Comparison of ENCODE assay signal across 17 cellular contexts in genomic region chr3:154304116-154304786, GRCh38. TPM values are rescaled to one million over a fixed set of nuclear protein-coding genes. Genes with fewer than 3 reads are reported as not detected.
DNase-seq lines count a peak whose midpoint lies in the region; ATAC-seq, FAIRE-seq and TF ChIP-seq lines count a peak whose summit lies in the region.
"Had no signal": no experiment of that assay in that cellular context is flagged by ENCODE, and none has a peak within 500 bp of the region (broad histone marks: within the 10 kb centered on the region; RNA-seq: fewer than 3 reads in every experiment).

No MANE protein-coding gene starts in this region.

- no peak overlapping the region for H3K4me3 Mint-ChIP-seq in activated naive CD4-positive, alpha-beta T cell treated with anti-CD3 and anti-CD28 coated beads, Interleukin-2, amount 10 ng/mL, durations not matched to agents 7 days and 5 days

- CTCF ChIA-PET in activated naive CD4-positive, alpha-beta T cell treated with anti-CD3 and anti-CD28 coated beads, Interleukin-2, amount 10 ng/mL, durations not matched to agents 7 days and 5 days (lab: Charles Lee), result no interaction called here

- no peaks in the 10 kb centered on the region for H4K20me1 ChIP-seq in DOHH2 (ENCODE audit: control insufficient read depth, insufficient read depth, low read depth, low read length)

- peaks cover 6% of the 10 kb centered on the region; the same call in 1 of the 2 replicates for H3F3A ChIP-seq in DOHH2 (ENCODE audit: control insufficient read depth, insufficient read depth)

- H3K9me3 Mint-ChIP-seq in activated naive CD4-positive, alpha-beta T cell treated with anti-CD3 and anti-CD28 coated beads, Interleukin-2, amount 10 ng/mL, durations not matched to agents 7 days and 5 days, result no peaks in the 10 kb centered on the region

- no peak for TF ChIP-seq CTCF in DOHH2 (IDR thresholded peaks at IDR 0.05; ENCODE audit: low read depth, low read length, poor library complexity, severe bottlenecking)
- TF ChIP-seq CTCF in suprapubic skin (IDR thresholded peaks at IDR 0.05), result no peak

- no peak overlapping the region for H3K27ac Mint-ChIP-seq in activated naive CD4-positive, alpha-beta T cell treated with anti-CD3 and anti-CD28 coated beads, Interleukin-2, amount 10 ng/mL, durations not matched to agents 7 days and 5 days

- FAIRE-seq in islet of Langerhans (lab: Jason Lieb, UNC), result peak; percentile 88

- H3K4me1 Mint-ChIP-seq in activated naive CD4-positive, alpha-beta T cell treated with anti-CD3 and anti-CD28 coated beads, Interleukin-2, amount 10 ng/mL, durations not matched to agents 7 days and 5 days, result peaks cover 8% of the 10 kb centered on the region

- peak overlapping the region; percentile 60 for H3K4me2 ChIP-seq in DOHH2 (ENCODE audit: low read length)
- H3K4me2 ChIP-seq: BLaER1, KMS-11 had no signal

- H3K4me3 ChIP-seq in DOHH2 (ENCODE audit: low read length) (peak overlapping the region; percentile 45), adipocyte (ENCODE audit: low read length) (no peak overlapping the region), suprapubic skin (no peak overlapping the region)
- H3K4me3 ChIP-seq: BLaER1, body of pancreas, psoas muscle had no signal

- H3K27ac ChIP-seq in DOHH2 (ENCODE audit: low read depth, low read length) (peak overlapping the region; percentile 62), suprapubic skin (no peak overlapping the region)
- H3K27ac ChIP-seq: BLaER1, body of pancreas, HL-60, KMS-11, psoas muscle had no signal

- H3K9ac ChIP-seq in adipocyte (ENCODE audit: low read length), result no peak overlapping the region
- H3K9ac ChIP-seq: BLaER1, KMS-11 had no signal

- peak; percentile 20 for DNase-seq in adipocyte (ENCODE audit: low read depth)
- DNase-seq in HT-29 (ENCODE audit: low spot score), result no peak
- DNase-seq in activated naive CD4-positive, alpha-beta T cell treated with anti-CD3 and anti-CD28 coated beads, Interleukin-2, amount 10 ng/mL, durations not matched to agents 7 days and 5 days, result no peak
- DNase-seq in COR-L47 (lab: John Stamatoyannopoulos, UW), result no peak
- DNase-seq in suprapubic skin (ENCODE audit: low spot score in 2 of 2), result no peak
- DNase-seq: activated CD4-positive, CD25-positive, alpha-beta regulatory T cell; activated gamma-delta T cell; body of pancreas; NCI-H1417; NCI-H2171 treated with DMSO at 0.1 percent for 48 hours; psoas muscle had no signal

- peaks cover 28% of the 10 kb centered on the region for H3K79me2 ChIP-seq in DOHH2 (ENCODE audit: control insufficient read depth, low read length)

- H3K27me3 ChIP-seq in DOHH2 (ENCODE audit: control insufficient read depth, low read length) (no peaks in the 10 kb centered on the region), adipocyte (replicated peaks; ENCODE audit: control insufficient read depth, insufficient read depth, low read length) (no peaks in the 10 kb centered on the region), suprapubic skin (no peaks in the 10 kb centered on the region)
- H3K27me3 ChIP-seq: BLaER1, body of pancreas had no signal

- no peak for TF ChIP-seq EP300 in suprapubic skin (IDR thresholded peaks at IDR 0.05)

- H3K9me2 ChIP-seq in DOHH2 (replicated peaks; ENCODE audit: control insufficient read depth, low read length), result no peaks in the 10 kb centered on the region

- peak; percentile 45 for ATAC-seq in GM21737 (IDR thresholded peaks at IDR 0.05; ENCODE audit: unreplicated experiment)
- ATAC-seq: body of pancreas, psoas muscle had no signal

- peaks cover 99% of the 10 kb centered on the region for H3K36me3 ChIP-seq in DOHH2 (ENCODE audit: control insufficient read depth, low read length)
- peaks cover 89% of the 10 kb centered on the region for H3K36me3 ChIP-seq in adipocyte (ENCODE audit: control insufficient read depth, insufficient read depth, low read length, severe bottlenecking)
- H3K36me3 ChIP-seq in suprapubic skin, result peaks cover 73% of the 10 kb centered on the region

- peaks cover 54% of the 10 kb centered on the region for H3K4me1 ChIP-seq in DOHH2 (ENCODE audit: control insufficient read depth, low read length)
- no peaks in the 10 kb centered on the region for H3K4me1 ChIP-seq in adipocyte (ENCODE audit: control insufficient read depth, insufficient read depth, low read length)
- H3K4me1 ChIP-seq in suprapubic skin, result no peaks in the 10 kb centered on the region
- H3K4me1 ChIP-seq: body of pancreas had no signal

- H3K9me3 ChIP-seq in DOHH2 (ENCODE audit: control insufficient read depth, insufficient read depth, low read length), result no peaks in the 10 kb centered on the region
- H3K9me3 ChIP-seq in adipocyte (ENCODE audit: control insufficient read depth, low read length), result no peaks in the 10 kb centered on the region
- no peaks in the 10 kb centered on the region for H3K9me3 ChIP-seq in suprapubic skin
- H3K9me3 ChIP-seq: BLaER1, body of pancreas, psoas muscle had no signal

- no peak for TF ChIP-seq POLR2A in suprapubic skin (IDR thresholded peaks at IDR 0.05)

- peaks cover 55% of the 10 kb centered on the region for H3K36me3 Mint-ChIP-seq in activated naive CD4-positive, alpha-beta T cell treated with anti-CD3 and anti-CD28 coated beads, Interleukin-2, amount 10 ng/mL, durations not matched to agents 7 days and 5 days

- H3K27me3 Mint-ChIP-seq in activated naive CD4-positive, alpha-beta T cell treated with anti-CD3 and anti-CD28 coated beads, Interleukin-2, amount 10 ng/mL, durations not matched to agents 7 days and 5 days, result no peaks in the 10 kb centered on the region

RNA-seq across cellular contexts. Expression of gene DHX36, which starts 20.0 kb away (rescaled TPM):
- total RNA-seq in HT-29 (2014; rRNA removed; shearing (Covaris generic)), result 16.0 and 22.7 TPM in 2 replicates
- total RNA-seq in suprapubic skin, result 100 to 1,000 TPM in 1 of 4 donors, 10 to 100 TPM in 3; 33.7 to 115 (median 37.3) TPM
